Comparison of ENCODE assay signal across 27 cellular contexts in the genomic region with DNA sequence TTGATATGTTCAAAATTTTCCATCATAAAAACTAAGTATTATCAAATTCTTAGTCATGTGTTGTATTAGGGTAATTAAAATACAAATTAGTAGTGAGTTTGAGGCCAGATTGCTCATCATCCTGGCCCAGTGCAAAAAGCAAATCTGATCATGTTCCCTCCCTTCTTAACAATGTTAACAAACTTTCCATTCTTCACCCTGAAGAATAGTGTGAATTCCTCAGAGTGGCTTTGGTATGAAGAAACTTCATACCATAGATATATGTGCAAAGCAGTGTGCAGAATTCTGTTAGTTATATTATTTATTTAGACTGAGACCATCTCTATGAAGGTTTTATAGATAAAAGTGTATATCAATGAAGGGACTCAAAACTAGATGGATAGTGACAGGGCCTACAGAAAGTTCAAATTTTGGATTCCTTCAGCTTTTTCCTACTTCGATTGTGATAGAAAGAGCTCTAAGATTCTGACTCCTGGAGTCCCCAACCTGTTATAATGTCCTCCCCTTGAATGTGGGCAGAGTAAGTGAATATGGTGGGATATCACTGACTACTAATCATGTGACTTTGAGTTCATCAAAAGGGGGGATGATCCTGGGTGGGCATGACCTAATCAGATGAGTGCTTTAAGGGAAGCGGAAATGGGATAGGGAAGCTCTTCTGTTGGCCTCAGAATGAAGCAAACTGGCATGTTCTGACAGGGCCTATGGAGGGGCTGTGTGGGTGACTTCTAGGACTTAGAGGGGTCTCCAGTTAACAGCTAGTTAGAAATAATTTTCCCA.
DNase-seq lines count a peak whose midpoint lies in the region; ATAC-seq, FAIRE-seq and TF ChIP-seq lines count a peak whose summit lies in the region.
"Had no signal": no experiment of that assay in that cellular context is flagged by ENCODE, and none has a peak within 500 bp of the region (broad histone marks: within the 10 kb centered on the region; RNA-seq: fewer than 3 reads in every experiment).

No MANE protein-coding gene starts in this region.

- no peaks in the 10 kb centered on the region for H3K9me3 Mint-ChIP-seq in activated CD4-positive, alpha-beta memory T cell treated with anti-CD3 and anti-CD28 coated beads for 36 hours
- peaks cover 3% of the 10 kb centered on the region for H3K9me3 Mint-ChIP-seq in activated CD4-positive, alpha-beta memory T cell treated with anti-CD3 and anti-CD28 coated beads, Interleukin-2, amount 10 ng/mL, durations not matched to agents 7 days and 5 days
- peaks cover 0 to 3% (median 0%) of the 10 kb centered on the region in 5 donors for H3K9me3 Mint-ChIP-seq in CD8-positive, alpha-beta memory T cell
- no peaks in the 10 kb centered on the region for H3K9me3 Mint-ChIP-seq in astrocyte (ENCODE audit: unreplicated experiment)
- peaks cover 3 to 19% (median 9%) of the 10 kb centered on the region in 9 donors for H3K9me3 Mint-ChIP-seq in naive thymus-derived CD8-positive, alpha-beta T cell
- H3K9me3 Mint-ChIP-seq: activated B cell treated with CpG ODN at 0.5 μM for 24 hours had no signal

- H3K4me3 ChIP-seq in CD8-positive, alpha-beta memory T cell (ENCODE audit: low read length), result no peak overlapping the region
- H3K4me3 ChIP-seq in astrocyte (ENCODE audit: insufficient read depth, low read depth, low read length) (no peak overlapping the region), right cardiac atrium (ENCODE audit: low read length) (no peak overlapping the region)
- H3K4me3 ChIP-seq: dorsolateral prefrontal cortex, left ventricle myocardium inferior, SJSA1, transverse colon had no signal

- H3K9ac ChIP-seq in astrocyte (ENCODE audit: low read length), result no peak overlapping the region

- no peaks in the 10 kb centered on the region for H3K79me2 ChIP-seq in astrocyte (ENCODE audit: insufficient read depth, low read length)

- H3K4me1 Mint-ChIP-seq in activated CD4-positive, alpha-beta memory T cell treated with anti-CD3 and anti-CD28 coated beads for 36 hours (ENCODE audit: low read depth), result peaks cover 69% of the 10 kb centered on the region
- H3K4me1 Mint-ChIP-seq in activated CD4-positive, alpha-beta memory T cell treated with anti-CD3 and anti-CD28 coated beads, Interleukin-2, amount 10 ng/mL, durations not matched to agents 7 days and 5 days, result peaks cover 46% of the 10 kb centered on the region
- H3K4me1 Mint-ChIP-seq in CD8-positive, alpha-beta memory T cell, result peaks cover 79 to 89% (median 89%) of the 10 kb centered on the region in 3 donors
- H3K4me1 Mint-ChIP-seq in astrocyte (ENCODE audit: low read depth, unreplicated experiment), result peaks cover 2% of the 10 kb centered on the region
- H3K4me1 Mint-ChIP-seq in naive thymus-derived CD8-positive, alpha-beta T cell, result peaks cover 42 to 82% (median 72%) of the 10 kb centered on the region in 4 donors

- H4K20me1 ChIP-seq in astrocyte (ENCODE audit: insufficient read depth, low read length), result no peaks in the 10 kb centered on the region

- H3K36me3 ChIP-seq in CD8-positive, alpha-beta memory T cell (ENCODE audit: insufficient read depth, low read length), result no peaks in the 10 kb centered on the region
- H3K36me3 ChIP-seq in astrocyte (ENCODE audit: insufficient read depth, low read length), result no peaks in the 10 kb centered on the region
- H3K36me3 ChIP-seq: BE2C, left ventricle myocardium inferior, SJSA1, transverse colon had no signal

- no peaks in the 10 kb centered on the region for H3K27me3 Mint-ChIP-seq in activated CD4-positive, alpha-beta memory T cell treated with anti-CD3 and anti-CD28 coated beads for 36 hours
- no peaks in the 10 kb centered on the region for H3K27me3 Mint-ChIP-seq in activated CD4-positive, alpha-beta memory T cell treated with anti-CD3 and anti-CD28 coated beads, Interleukin-2, amount 10 ng/mL, durations not matched to agents 7 days and 5 days
- no peaks in the 10 kb centered on the region for H3K27me3 Mint-ChIP-seq in CD8-positive, alpha-beta memory T cell
- peaks cover 2% of the 10 kb centered on the region for H3K27me3 Mint-ChIP-seq in astrocyte (ENCODE audit: low read depth, unreplicated experiment)
- H3K27me3 Mint-ChIP-seq in naive thymus-derived CD8-positive, alpha-beta T cell, result no peaks in the 10 kb centered on the region
- H3K27me3 Mint-ChIP-seq: activated B cell treated with CpG ODN at 0.5 μM for 24 hours had no signal

- no peaks in the 10 kb centered on the region for H3K9me3 ChIP-seq in CD8-positive, alpha-beta memory T cell (ENCODE audit: low read length)
- H3K9me3 ChIP-seq in astrocyte (ENCODE audit: insufficient read depth, low read depth, low read length) (no peaks in the 10 kb centered on the region), right cardiac atrium (ENCODE audit: control insufficient read depth, low read length) (no peaks in the 10 kb centered on the region)
- H3K9me3 ChIP-seq: BE2C, SJSA1, transverse colon had no signal

- no peaks in the 10 kb centered on the region for H3K27me3 ChIP-seq in CD8-positive, alpha-beta memory T cell (ENCODE audit: insufficient read depth, low read length, poor library complexity, severe bottlenecking)
- H3K27me3 ChIP-seq in astrocyte (ENCODE audit: insufficient read depth, low read length) (no peaks in the 10 kb centered on the region), right cardiac atrium (ENCODE audit: control insufficient read depth, insufficient read depth) (no peaks in the 10 kb centered on the region)
- H3K27me3 ChIP-seq: BE2C, dorsolateral prefrontal cortex, SJSA1, transverse colon had no signal

- no peak for ATAC-seq in naive thymus-derived CD8-positive, alpha-beta T cell
- ATAC-seq in HG03045 (IDR thresholded peaks at IDR 0.05; ENCODE audit: unreplicated experiment) (no peak), right cardiac atrium (no peak)
- ATAC-seq: activated T-cell treated with anti-CD3 and anti-CD28 coated beads, Interleukin-2, amount 50 U/mL, for 4 hours had no signal

- no peak overlapping the region for H2AFZ ChIP-seq in astrocyte (ENCODE audit: low read depth, low read length)

- H3K36me3 Mint-ChIP-seq in activated CD4-positive, alpha-beta memory T cell treated with anti-CD3 and anti-CD28 coated beads for 36 hours, result no peaks in the 10 kb centered on the region
- H3K36me3 Mint-ChIP-seq in activated CD4-positive, alpha-beta memory T cell treated with anti-CD3 and anti-CD28 coated beads, Interleukin-2, amount 10 ng/mL, durations not matched to agents 7 days and 5 days (ENCODE audit: low read depth), result peaks cover 16% of the 10 kb centered on the region
- H3K36me3 Mint-ChIP-seq in CD8-positive, alpha-beta memory T cell, result peaks cover 0 to 14% (median 3%) of the 10 kb centered on the region in 3 donors
- H3K36me3 Mint-ChIP-seq in astrocyte (ENCODE audit: low read depth, unreplicated experiment), result no peaks in the 10 kb centered on the region
- H3K36me3 Mint-ChIP-seq in naive thymus-derived CD8-positive, alpha-beta T cell, result peaks cover 0 to 19% (median 15%) of the 10 kb centered on the region in 3 donors

- WGBS in right cardiac atrium, result 97% methylated on average over 2 of the region's 2 CpGs

- POLR2A ChIA-PET in activated CD4-positive, alpha-beta memory T cell treated with anti-CD3 and anti-CD28 coated beads for 36 hours (lab: Charles Lee), result interaction anchor here (0.6 to 6.1 kb wide), 2 partner anchors 238 to 270 kb away, joined by 3 to 51 read pairs; a partner anchor contains a TSS
- POLR2A ChIA-PET in activated CD4-positive, alpha-beta memory T cell treated with anti-CD3 and anti-CD28 coated beads, Interleukin-2, amount 10 ng/mL, durations not matched to agents 7 days and 5 days (lab: Charles Lee), result interaction anchor here (7.1 kb wide), 1 partner anchor 270 kb away, joined by 95 read pairs; a partner anchor contains a TSS
- POLR2A ChIA-PET in CD8-positive, alpha-beta memory T cell (lab: Charles Lee), result no interaction called here
- POLR2A ChIA-PET in naive thymus-derived CD8-positive, alpha-beta T cell (lab: Charles Lee), result interaction anchor here (0.6 to 6.9 kb wide), 2 partner anchors 103 to 270 kb away, joined by 4 to 176 read pairs; a partner anchor contains a TSS

- H3K27ac ChIP-seq in CD8-positive, alpha-beta memory T cell (ENCODE audit: low read depth, low read length), result no peak overlapping the region
- H3K27ac ChIP-seq in astrocyte (ENCODE audit: low read depth, low read length) (no peak overlapping the region), right cardiac atrium (ENCODE audit: low read length) (no peak overlapping the region)
- H3K27ac ChIP-seq: dorsolateral prefrontal cortex, left ventricle myocardium inferior, SJSA1, transverse colon had no signal

- H3K4me3 Mint-ChIP-seq in activated CD4-positive, alpha-beta memory T cell treated with anti-CD3 and anti-CD28 coated beads for 36 hours, result no peak overlapping the region
- no peak overlapping the region for H3K4me3 Mint-ChIP-seq in activated CD4-positive, alpha-beta memory T cell treated with anti-CD3 and anti-CD28 coated beads, Interleukin-2, amount 10 ng/mL, durations not matched to agents 7 days and 5 days
- peak overlapping the region in 3 of 7 donors; percentile 12 to 49 (median 25) for H3K4me3 Mint-ChIP-seq in CD8-positive, alpha-beta memory T cell
- no peak overlapping the region for H3K4me3 Mint-ChIP-seq in astrocyte (ENCODE audit: unreplicated experiment)
- peak overlapping the region in 1 of 10 donors; percentile 8 for H3K4me3 Mint-ChIP-seq in naive thymus-derived CD8-positive, alpha-beta T cell
- H3K4me3 Mint-ChIP-seq: activated B cell treated with CpG ODN at 0.5 μM for 24 hours; activated T-cell treated with anti-CD3 and anti-CD28 coated beads, Interleukin-2, amount 50 U/mL, for 4 hours had no signal

- H3K4me1 ChIP-seq in CD8-positive, alpha-beta memory T cell (ENCODE audit: insufficient read depth, low read length), result peaks cover 76% of the 10 kb centered on the region
- H3K4me1 ChIP-seq in astrocyte (ENCODE audit: insufficient read depth, low read length) (no peaks in the 10 kb centered on the region), right cardiac atrium (ENCODE audit: control insufficient read depth, insufficient read depth, low read length) (no peaks in the 10 kb centered on the region)
- H3K4me1 ChIP-seq: BE2C, SJSA1 had no signal

- no peak for FAIRE-seq in astrocyte (lab: Jason Lieb, UNC)
- FAIRE-seq: endothelial cell of umbilical vein, islet of Langerhans had no signal

- peak overlapping the region; percentile 35 for H3K27ac Mint-ChIP-seq in activated CD4-positive, alpha-beta memory T cell treated with anti-CD3 and anti-CD28 coated beads for 36 hours
- no peak overlapping the region for H3K27ac Mint-ChIP-seq in activated CD4-positive, alpha-beta memory T cell treated with anti-CD3 and anti-CD28 coated beads, Interleukin-2, amount 10 ng/mL, durations not matched to agents 7 days and 5 days
- H3K27ac Mint-ChIP-seq in CD8-positive, alpha-beta memory T cell, result peak overlapping the region; percentile 95 to 100 (median 100)
- H3K27ac Mint-ChIP-seq in astrocyte (ENCODE audit: unreplicated experiment), result no peak overlapping the region
- peak overlapping the region; percentile 90 to 100 (median 99) for H3K27ac Mint-ChIP-seq in naive thymus-derived CD8-positive, alpha-beta T cell
- H3K27ac Mint-ChIP-seq: activated B cell treated with CpG ODN at 0.5 μM for 24 hours had no signal

- intact Hi-C loops in activated CD4-positive, alpha-beta memory T cell treated with anti-CD3 and anti-CD28 coated beads for 36 hours (cut with micrococcal nuclease), result no loop called here
- intact Hi-C loops in right cardiac atrium (cut with DNase I), result no loop called here

- TF ChIP-seq CTCF in astrocyte (IDR thresholded peaks at IDR 0.05; ENCODE audit: insufficient read depth, low read depth, low read length), result no peak

- DNase-seq in activated CD4-positive, alpha-beta memory T cell treated with anti-CD3 and anti-CD28 coated beads for 36 hours, result no peak
- no peak for DNase-seq in activated CD4-positive, alpha-beta memory T cell treated with anti-CD3 and anti-CD28 coated beads, Interleukin-2, amount 10 ng/mL, durations not matched to agents 7 days and 5 days
- DNase-seq in CD8-positive, alpha-beta memory T cell, result no peak
- peak; percentile 10 for DNase-seq in astrocyte (ENCODE audit: low read depth)
- no peak for DNase-seq in naive thymus-derived CD8-positive, alpha-beta T cell
- no peak for DNase-seq in dermis blood vessel endothelial cell
- DNase-seq in right cardiac atrium, result no peak
- DNase-seq: activated B cell treated with CpG ODN at 0.5 μM for 24 hours; activated CD8-positive, alpha-beta memory T cell treated with anti-CD3 and anti-CD28 coated beads for 24 hours; activated naive CD4-positive, alpha-beta T cell treated with anti-CD3 and anti-CD28 coated beads, Interleukin-2, amount 50 U/mL, for 16 hours; activated T-cell treated with anti-CD3 and anti-CD28 coated beads, Interleukin-2, amount 50 U/mL, for 4 hours; BE2C; central memory CD4-positive, alpha-beta T cell; DMS79 treated with DMSO at 0.1 percent for 48 hours; dorsolateral prefrontal cortex; left ventricle myocardium inferior; mesendoderm; NCI-H1436 treated with DMSO at 0.1 percent for 48 hours; NCI-H2107; NCI-H446; NCI-H82; occipital lobe; transverse colon had no signal

- CTCF ChIA-PET in activated CD4-positive, alpha-beta memory T cell treated with anti-CD3 and anti-CD28 coated beads for 36 hours (lab: Charles Lee), result interaction anchor here (1.1 kb wide), 1 partner anchor 63 kb away, joined by 4 read pairs; no protein-coding TSS in a partner anchor
- CTCF ChIA-PET in activated CD4-positive, alpha-beta memory T cell treated with anti-CD3 and anti-CD28 coated beads, Interleukin-2, amount 10 ng/mL, durations not matched to agents 7 days and 5 days (lab: Charles Lee), result interaction anchor here (1.5 kb wide), 1 partner anchor 138 kb away, joined by 3 read pairs; no protein-coding TSS in a partner anchor
- CTCF ChIA-PET in CD8-positive, alpha-beta memory T cell (lab: Charles Lee), result interaction anchor here (0.8 to 1.6 kb wide), 5 partner anchors 15 to 241 kb away, joined by 3 to 4 read pairs (median 3); no protein-coding TSS in a partner anchor

- no peak overlapping the region for H3K4me2 ChIP-seq in astrocyte (ENCODE audit: low read length)

Comparison
In these comparisons a context has a peak if more than half of its experiments do, and no peak if none do; other contexts are left out.
1. H3K27ac Mint-ChIP-seq: peak in activated CD4-positive, alpha-beta memory T cell treated with anti-CD3 and anti-CD28 coated beads for 36 hours (single experiment), CD8-positive, alpha-beta memory T cell (8 of 8) and naive thymus-derived CD8-positive, alpha-beta T cell (10 of 10); none in activated CD4-positive, alpha-beta memory T cell treated with anti-CD3 and anti-CD28 coated beads, Interleukin-2, amount 10 ng/mL, durations not matched to agents 7 days and 5 days (single experiment) and astrocyte (single experiment).